Comparison of ENCODE assay signal across 9 cellular contexts in genomic region chr13:110446570-110446880, GRCh38.
"Had no signal": no experiment of that assay in that cellular context is flagged by ENCODE, and none has a peak within 500 bp of the region (broad histone marks: within the 10 kb centered on the region; RNA-seq: fewer than 3 reads in every experiment).

No MANE protein-coding gene starts in this region.

- H3K4me3 ChIP-seq: adrenal gland, esophagus squamous epithelium, skin epidermis, upper lobe of left lung had no signal

- H3K4me1 ChIP-seq: upper lobe of left lung had no signal

- H3K9me3 ChIP-seq: adrenal gland, esophagus squamous epithelium, upper lobe of left lung had no signal

- H3K27me3 ChIP-seq: adrenal gland, esophagus squamous epithelium, upper lobe of left lung had no signal

- DNase-seq: activated CD4-positive, alpha-beta T cell treated with anti-CD3 and anti-CD28 coated beads, Interleukin-2, amount 10 ng/mL, durations not matched to agents 7 days and 5 days; activated CD4-positive, CD25-positive, alpha-beta regulatory T cell; activated naive CD4-positive, alpha-beta T cell treated with anti-CD3 and anti-CD28 coated beads, Interleukin-2, amount 50 U/mL, for 16 hours; esophagus squamous epithelium; nephron progenitor cell; T-helper 2 cell; upper lobe of left lung had no signal

- H3K27ac ChIP-seq: adrenal gland, skin epidermis, upper lobe of left lung had no signal
